ENCODE assay signal across 27 cellular contexts in genomic region chr11:30987819-30988218, GRCh38.
A peak's percentile ranks its signal among the peaks of the same experiment; 100 is the strongest.
DNase-seq lines count a peak whose midpoint lies in the region; ATAC-seq, FAIRE-seq and TF ChIP-seq lines count a peak whose summit lies in the region.
"Had no signal": no experiment of that assay in that cellular context is flagged by ENCODE, and none has a peak within 500 bp of the region (broad histone marks: within the 10 kb centered on the region; RNA-seq: fewer than 3 reads in every experiment).

No MANE protein-coding gene starts in this region.

- H3K4me2 ChIP-seq in HepG2 (ENCODE audit: low read depth, low read length): no peak overlapping the region
- H3K4me2 ChIP-seq in mesendoderm (ENCODE audit: low read length): no peak overlapping the region
- H3K4me2 ChIP-seq: BLaER1 had no signal

- TF ChIP-seq RAD21 in HepG2 (CRISPR knock-in tag; IDR thresholded peaks at IDR 0.05): no peak

- H3K9ac ChIP-seq in HepG2 (ENCODE audit: insufficient read depth, low read depth, low read length): no peak overlapping the region
- H3K9ac ChIP-seq in mesendoderm (ENCODE audit: low read length): no peak overlapping the region
- H3K9ac ChIP-seq: BLaER1 had no signal

- TF ChIP-seq POLR2A in right lobe of liver (IDR thresholded peaks at IDR 0.05): no peak
- no peak for TF ChIP-seq POLR2A in HepG2 (IDR thresholded peaks at IDR 0.05; ENCODE audit: insufficient read depth in 1 of 2, low read depth in 2 of 2, low read length in 2 of 2)
- no peak for TF ChIP-seq POLR2A in GM12892 (IDR thresholded peaks at IDR 0.05; ENCODE audit: low read depth, low read length)

- no peak overlapping the region for H2BK15ac ChIP-seq in mesendoderm (replicated peaks; ENCODE audit: low read depth)

- BruUV-seq in HepG2 (replicated peaks; lab: Mats Ljungman, UMichigan): no TSS peak

- H4K8ac ChIP-seq in mesendoderm (ENCODE audit: low read depth, low read length): no peak overlapping the region

- H3K4me1 ChIP-seq in right lobe of liver: peaks cover 0 to 12% (median 0%) of the 10 kb centered on the region in 4 donors
- peaks cover 43% of the 10 kb centered on the region for H3K4me1 ChIP-seq in HepG2 (ENCODE audit: insufficient read depth, low read length)
- no peaks in the 10 kb centered on the region for H3K4me1 ChIP-seq in mesendoderm (ENCODE audit: control insufficient read depth, low read depth, low read length)
- peaks cover 0 to 10% (median 0%) of the 10 kb centered on the region in 9 donors for H3K4me1 ChIP-seq in heart right ventricle
- H3K4me1 ChIP-seq: BE2C, BLaER1 had no signal

- H3K79me2 ChIP-seq in HepG2 (ENCODE audit: insufficient read depth, low read length) (no peaks in the 10 kb centered on the region), mesendoderm (ENCODE audit: control insufficient read depth, insufficient read depth, low read length) (no peaks in the 10 kb centered on the region)

- no peak overlapping the region for H2BK5ac ChIP-seq in mesendoderm (ENCODE audit: low read length)

- H3K27me3 ChIP-seq in right lobe of liver: no peaks in the 10 kb centered on the region
- no peaks in the 10 kb centered on the region for H3K27me3 ChIP-seq in HepG2 (ENCODE audit: control insufficient read depth in 1 of 2, insufficient read depth in 2 of 2, low read length in 2 of 2)
- no peaks in the 10 kb centered on the region for H3K27me3 ChIP-seq in mesendoderm (ENCODE audit: insufficient read depth, low read length, poor library complexity)
- peaks cover 0 to 7% (median 0%) of the 10 kb centered on the region in 45 donors for H3K27me3 ChIP-seq in dorsolateral prefrontal cortex
- H3K27me3 ChIP-seq in heart right ventricle: no peaks in the 10 kb centered on the region
- H3K27me3 ChIP-seq: BE2C, BLaER1 had no signal

- no peak overlapping the region for H3K18ac ChIP-seq in mesendoderm (ENCODE audit: low read length)

- H2AK5ac ChIP-seq in mesendoderm (ENCODE audit: low read length): no peak overlapping the region

- peak in 3 of 4 donors; percentile 37 to 59 (median 57) for ATAC-seq in right lobe of liver
- no peak for ATAC-seq in HepG2
- ATAC-seq in heart right ventricle: no peak
- ATAC-seq: GM12878 had no signal

- H3K9me3 ChIP-seq in right lobe of liver (no peaks in the 10 kb centered on the region), HepG2 (ENCODE audit: low read length) (no peaks in the 10 kb centered on the region), heart right ventricle (peaks cover 0 to 5% (median 0%) of the 10 kb centered on the region in 11 donors)
- H3K9me3 ChIP-seq: BE2C, BLaER1 had no signal

- DNase-seq in right lobe of liver (peak in 2 of 3 donors; percentile 33 to 53), HepG2 (ENCODE audit: low spot score) (no peak), fibroblast of the aortic adventitia (ENCODE audit: low read depth) (peak; percentile 6), mesendoderm (peak; percentile 10), GM12892 (ENCODE audit: insufficient read length) (no peak), dorsolateral prefrontal cortex (no peak), heart right ventricle (no peak)
- DNase-seq: 8988T; ACHN; BE2C; C1 segment of cervical spinal cord; CD4-positive, alpha-beta memory T cell; CD4-positive, CD25-positive, alpha-beta regulatory T cell; CD8-positive, alpha-beta memory T cell; COR-L47; DMS 273 treated with DMSO at 0.1 percent for 48 hours; DMS153; DMS53; DMS79; DND-41; EL; GDM1 had no signal

- CTCF ChIA-PET in HepG2 (lab: Yijun Ruan, JAX; ENCODE audit: low intra/inter-chr PET ratio, low total read pairs): no interaction called here

- TF ChIP-seq CTCF in right lobe of liver (IDR thresholded peaks at IDR 0.05) (no peak), HepG2 (CRISPR knock-in tag; IDR thresholded peaks at IDR 0.05) (no peak), VCaP (conservative IDR thresholded peaks at IDR 0.05) (no peak), fibroblast of the aortic adventitia (IDR thresholded peaks at IDR 0.05; ENCODE audit: insufficient read depth, low read length) (no peak), dorsolateral prefrontal cortex (IDR thresholded peaks at IDR 0.05 in 54 of 56, conservative IDR thresholded peaks at IDR 0.05 in 2 of 56; ENCODE audit: low read depth in 1 of 56, partially characterized antibody in 56 of 56) (no peak), heart right ventricle (IDR thresholded peaks at IDR 0.05) (no peak)

- H4K5ac ChIP-seq in mesendoderm (ENCODE audit: low read length): no peak overlapping the region

- H2BK120ac ChIP-seq in mesendoderm (ENCODE audit: low read depth, low read length): no peak overlapping the region

- H2AFZ ChIP-seq in HepG2 (ENCODE audit: low read length): no peak overlapping the region

- H4K20me1 ChIP-seq in HepG2 (ENCODE audit: insufficient read depth, low read length): no peaks in the 10 kb centered on the region
- H4K20me1 ChIP-seq: BLaER1 had no signal

- intact Hi-C loops in right lobe of liver (cut with DNase I): no loop called here
- intact Hi-C loops in HepG2 (cut with micrococcal nuclease; ENCODE audit: unreplicated experiment): no loop called here
- intact Hi-C loops in dorsolateral prefrontal cortex (cut with DNase I): no loop called here
- intact Hi-C loops in heart right ventricle (cut with DNase I): no loop called here

- TF ChIP-seq EP300 in HepG2 (IDR thresholded peaks at IDR 0.05; ENCODE audit: low read depth in 2 of 2, low read length in 2 of 2) (no peak), HepG2 (CRISPR knock-in tag; IDR thresholded peaks at IDR 0.05; ENCODE audit: borderline replicate concordance) (no peak)

- H3K23ac ChIP-seq in mesendoderm (ENCODE audit: low read length): no peak overlapping the region

- H3K27ac ChIP-seq in right lobe of liver: peak overlapping the region in 2 of 3 donors; percentile 45 to 69
- no peak overlapping the region for H3K27ac ChIP-seq in HepG2 (ENCODE audit: extremely low read length, insufficient read depth, low read length)
- peak overlapping the region; percentile 96 for H3K27ac ChIP-seq in VCaP
- no peak overlapping the region for H3K27ac ChIP-seq in mesendoderm (ENCODE audit: low read depth, low read length)
- no peak overlapping the region for H3K27ac ChIP-seq in dorsolateral prefrontal cortex
- no peak overlapping the region for H3K27ac ChIP-seq in heart right ventricle
- H3K27ac ChIP-seq: BLaER1 had no signal

- in situ Hi-C loops in HepG2 (cut with HindIII; ENCODE audit: extremely low pct_ligation_motif_present, low pct_unique_long_range_greater_than_20kb): no loop called here

- POLR2A ChIA-PET in HepG2 (lab: Yijun Ruan, JAX): no interaction called here

- H3K56ac ChIP-seq in mesendoderm (ENCODE audit: low read length): no peak overlapping the region

- H3K36me3 ChIP-seq in right lobe of liver: no peaks in the 10 kb centered on the region
- no peaks in the 10 kb centered on the region for H3K36me3 ChIP-seq in HepG2 (replicated peaks in 1 of 2; ENCODE audit: control insufficient read depth in 1 of 2, insufficient read depth in 2 of 2, low read length in 2 of 2)
- no peaks in the 10 kb centered on the region for H3K36me3 ChIP-seq in mesendoderm (ENCODE audit: control insufficient read depth, insufficient read depth, low read length)
- H3K36me3 ChIP-seq in heart right ventricle: no peaks in the 10 kb centered on the region
- H3K36me3 ChIP-seq: BE2C, BLaER1 had no signal

- H3K4me3 ChIP-seq in right lobe of liver (no peak overlapping the region), HepG2 (replicated peaks in 1 of 3; ENCODE audit: insufficient read depth in 1 of 3, low read depth in 2 of 3, low read length in 3 of 3) (no peak overlapping the region), fibroblast of the aortic adventitia (ENCODE audit: low read depth, low read length) (no peak overlapping the region), mesendoderm (ENCODE audit: low read length) (no peak overlapping the region), dorsolateral prefrontal cortex (no peak overlapping the region), heart right ventricle (no peak overlapping the region)
- H3K4me3 ChIP-seq: BLaER1, GM12878 had no signal

- H3K79me1 ChIP-seq in mesendoderm (ENCODE audit: low read length): no peaks in the 10 kb centered on the region

- FAIRE-seq in HepG2 (lab: Jason Lieb, UNC): no peak
- no peak for FAIRE-seq in GM12892 (lab: Jason Lieb, UNC)
- FAIRE-seq: A204.1, GM12878, GM18507 had no signal

- H3K4ac ChIP-seq in mesendoderm (ENCODE audit: low read depth, low read length): no peak overlapping the region

TF ChIP-seq in HepG2, 621 proteins besides CTCF, POLR2A, EP300 and RAD21 (continues in another document):
- TF ChIP-seq ZNF839 (CRISPR knock-in tag; IDR thresholded peaks at IDR 0.05; ENCODE audit: borderline replicate concordance): no peak
- TF ChIP-seq CREBL2 (CRISPR knock-in tag; IDR thresholded peaks at IDR 0.05; ENCODE audit: borderline replicate concordance): no peak
- TF ChIP-seq ZBTB21 (CRISPR knock-in tag; IDR thresholded peaks at IDR 0.05): no peak
- TF ChIP-seq SMAD3 (CRISPR knock-in tag; IDR thresholded peaks at IDR 0.05): no peak
- TF ChIP-seq SRSF9 (IDR thresholded peaks at IDR 0.05; ENCODE audit: borderline replicate concordance, insufficient read depth, low read depth, low read length, poor library complexity, severe bottlenecking): no peak
- no peak for TF ChIP-seq IRF2 (CRISPR knock-in tag; IDR thresholded peaks at IDR 0.05)
- no peak for TF ChIP-seq ZUFSP (CRISPR knock-in tag; IDR thresholded peaks at IDR 0.05; ENCODE audit: borderline replicate concordance)
- no peak for TF ChIP-seq ZNF234 (CRISPR knock-in tag; conservative IDR thresholded peaks at IDR 0.05)
- TF ChIP-seq HOXD1 (CRISPR knock-in tag; IDR thresholded peaks at IDR 0.05): no peak

Comparison
In these comparisons a context has a peak if more than half of its experiments do, and no peak if none do; other contexts are left out.
1. ATAC-seq: peak in right lobe of liver (3 of 4); none in HepG2 (single experiment) and heart right ventricle (0 of 8).
2. DNase-seq: peak in right lobe of liver (2 of 3), fibroblast of the aortic adventitia (single experiment) and mesendoderm (single experiment); none in HepG2 (single experiment), GM12892 (single experiment), dorsolateral prefrontal cortex (0 of 10) and heart right ventricle (0 of 2).
3. H3K27ac ChIP-seq: peak in right lobe of liver (2 of 3) and VCaP (single experiment); none in HepG2 (single experiment), mesendoderm (single experiment), dorsolateral prefrontal cortex (0 of 59) and heart right ventricle (0 of 10).